ENCODE assay signal across 15 cellular contexts in the genomic region with DNA sequence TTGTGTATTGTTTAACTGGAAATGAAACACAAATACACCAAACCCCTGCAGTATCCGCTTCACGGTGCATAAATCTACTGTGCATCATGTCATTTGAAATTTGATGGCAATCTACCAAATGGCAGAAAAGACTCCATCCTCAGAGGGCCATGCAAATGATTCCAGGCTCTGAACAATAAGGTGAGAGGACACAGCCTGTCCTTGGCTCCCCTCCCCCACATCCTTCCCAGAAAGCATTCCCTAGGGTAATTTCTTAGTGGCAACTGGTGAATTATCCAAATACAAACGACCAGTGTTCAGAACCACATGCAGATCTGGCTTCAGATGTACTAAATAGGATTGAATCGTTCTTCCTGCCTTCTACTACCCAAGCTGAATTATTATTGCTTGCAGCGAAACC.
DNase-seq lines count a peak whose midpoint lies in the region; ATAC-seq, FAIRE-seq and TF ChIP-seq lines count a peak whose summit lies in the region.
"Had no signal": no experiment of that assay in that cellular context is flagged by ENCODE, and none has a peak within 500 bp of the region (broad histone marks: within the 10 kb centered on the region; RNA-seq: fewer than 3 reads in every experiment).

No MANE protein-coding gene starts in this region.

- no peaks in the 10 kb centered on the region for H3K27me3 ChIP-seq in upper lobe of left lung
- H3K27me3 ChIP-seq: brain microvascular endothelial cell, SJSA1 had no signal

- 63 to 65% methylated on average over 5 of the region's 5 CpGs for WGBS in upper lobe of left lung, 2 donors

- H3K4me1 ChIP-seq in upper lobe of left lung: peaks cover 0 to 9% (median 0%) of the 10 kb centered on the region in 4 donors
- H3K4me1 ChIP-seq: SJSA1 had no signal

- TF ChIP-seq EP300 in upper lobe of left lung (IDR thresholded peaks at IDR 0.05): no peak

- FAIRE-seq in GM19239 (lab: Jason Lieb, UNC): no peak

- ATAC-seq in HG03432 (IDR thresholded peaks at IDR 0.05; ENCODE audit: unreplicated experiment): no peak
- no peak for ATAC-seq in upper lobe of left lung (ENCODE audit: low FRiP score in 2 of 2)

- no peak for TF ChIP-seq POLR2A in upper lobe of left lung (IDR thresholded peaks at IDR 0.05)

- H3K27ac ChIP-seq in upper lobe of left lung: no peak overlapping the region
- H3K27ac ChIP-seq: brain microvascular endothelial cell, parathyroid adenoma, SJSA1 had no signal

- H3K36me3 ChIP-seq in upper lobe of left lung: no peaks in the 10 kb centered on the region
- H3K36me3 ChIP-seq: brain microvascular endothelial cell, SJSA1 had no signal

- H3K9me3 ChIP-seq in upper lobe of left lung: no peaks in the 10 kb centered on the region
- H3K9me3 ChIP-seq: SJSA1 had no signal

- TF ChIP-seq CTCF in upper lobe of left lung (IDR thresholded peaks at IDR 0.05): no peak

- DNase-seq in NCI-H146 (lab: John Stamatoyannopoulos, UW) (peak; percentile 96), NCI-H146 treated with DMSO at 0.1 percent for 48 hours (lab: John Stamatoyannopoulos, UW; ENCODE audit: unreplicated experiment) (no peak), NCI-H2171 treated with DMSO at 0.1 percent for 48 hours (lab: John Stamatoyannopoulos, UW) (peak; percentile 96), cerebellum (ENCODE audit: low spot score) (peak; percentile 20), renal cortical epithelial cell (ENCODE audit: low read depth) (peak; percentile 19), upper lobe of left lung (no peak), GM19239 (ENCODE audit: insufficient read length, low spot score) (no peak)
- DNase-seq: activated effector memory CD4-positive, alpha-beta T cell treated with anti-CD3 and anti-CD28 coated beads, Interleukin-2, amount 50 U/mL, for 16 hours; brain microvascular endothelial cell; Calu3; effector CD8-positive, alpha-beta T cell; immature natural killer cell had no signal

- no peak overlapping the region for H3K4me3 ChIP-seq in upper lobe of left lung
- H3K4me3 ChIP-seq: SJSA1 had no signal

Comparison
In these comparisons a context has a peak if more than half of its experiments do, and no peak if none do; other contexts are left out.
1. DNase-seq: peak in NCI-H146 (single experiment), NCI-H2171 treated with DMSO at 0.1 percent for 48 hours (single experiment), cerebellum (single experiment) and renal cortical epithelial cell (single experiment); none in NCI-H146 treated with DMSO at 0.1 percent for 48 hours (single experiment), upper lobe of left lung (0 of 2) and GM19239 (single experiment).